8 cellular contexts compared by ENCODE assay signal in genomic region chr4:38310446-38311043, GRCh38.
DNase-seq lines count a peak whose midpoint lies in the region; ATAC-seq, FAIRE-seq and TF ChIP-seq lines count a peak whose summit lies in the region.

No MANE protein-coding gene starts in this region.

- intact Hi-C loops in spleen (cut with DNase I; ENCODE audit: low total_unique reads) = loop anchor here (10.0 kb wide), 1 partner anchor 126 kb away; no protein-coding TSS in a partner anchor
- intact Hi-C loops in kidney (cut with DNase I) = no loop called here

- peak overlapping the region; percentile 66 to 82 for H3K4me3 Mint-ChIP-seq in activated T-cell treated with anti-CD3 and anti-CD28 coated beads, Interleukin-2, amount 50 U/mL, for 72 hours

- H3K27me3 ChIP-seq in spleen (replicated peaks in 1 of 7) = no peaks in the 10 kb centered on the region

- H3K9me3 ChIP-seq in spleen (no peaks in the 10 kb centered on the region), kidney (ENCODE audit: control insufficient read depth in 1 of 2, low read length in 2 of 2) (no peaks in the 10 kb centered on the region)

- peaks cover 75% of the 10 kb centered on the region for H3K4me1 Mint-ChIP-seq in activated T-cell treated with anti-CD3 and anti-CD28 coated beads, Interleukin-2, amount 50 U/mL, for 72 hours (ENCODE audit: low read depth)

- ATAC-seq in GM21360 (IDR thresholded peaks at IDR 0.05; ENCODE audit: unreplicated experiment) (peak; percentile 81), HG03558 (IDR thresholded peaks at IDR 0.05; ENCODE audit: extremely low read depth, unreplicated experiment) (peak; percentile 82)
- ATAC-seq in activated T-cell treated with anti-CD3 and anti-CD28 coated beads, Interleukin-2, amount 50 U/mL, for 72 hours (replicated peaks in 1 of 2) = peak; percentile 87 to 90

- TF ChIP-seq POLR2A in spleen (IDR thresholded peaks at IDR 0.05) = no peak

- peaks cover 2 to 5% of the 10 kb centered on the region in 2 donors for H3K36me3 Mint-ChIP-seq in activated T-cell treated with anti-CD3 and anti-CD28 coated beads, Interleukin-2, amount 50 U/mL, for 72 hours (ENCODE audit: insufficient read depth in 2 of 2)

- H3K9ac ChIP-seq in kidney (ENCODE audit: low read length in 2 of 2) = no peak overlapping the region

- H3K36me3 ChIP-seq in spleen = no peaks in the 10 kb centered on the region
- H3K36me3 ChIP-seq in kidney (ENCODE audit: control insufficient read depth in 1 of 2, insufficient read depth in 2 of 2, low read length in 2 of 2) = no peaks in the 10 kb centered on the region

- H3K4me3 ChIP-seq in spleen (no peak overlapping the region), kidney (ENCODE audit: low read length in 2 of 2) (no peak overlapping the region)

- peak overlapping the region in 7 of 8 donors; percentile 5 to 76 (median 61) for H3K27ac ChIP-seq in spleen
- no peak overlapping the region for H3K27ac ChIP-seq in kidney (ENCODE audit: low read depth in 2 of 2, low read length in 2 of 2)

- TF ChIP-seq CTCF in spleen (IDR thresholded peaks at IDR 0.05 in 8 of 11, conservative IDR thresholded peaks at IDR 0.05 in 3 of 11) (no peak), kidney (IDR thresholded peaks at IDR 0.05; ENCODE audit: borderline replicate concordance, extremely low read depth, insufficient read depth) (no peak)

- H3K9me3 Mint-ChIP-seq in activated T-cell treated with anti-CD3 and anti-CD28 coated beads, Interleukin-2, amount 50 U/mL, for 72 hours = peaks cover 2 to 3% of the 10 kb centered on the region in 2 donors

- WGBS in spleen, 5 donors = 34 to 52% (median 41%) methylated on average over 3 to 4 of the region's 4 CpGs

- peaks cover 17 to 51% (median 34%) of the 10 kb centered on the region in 6 donors for H3K4me1 ChIP-seq in spleen
- no peaks in the 10 kb centered on the region for H3K4me1 ChIP-seq in kidney (ENCODE audit: control insufficient read depth in 1 of 2, insufficient read depth in 1 of 2, low read depth in 1 of 2, low read length in 2 of 2)

- H3K27me3 Mint-ChIP-seq in activated T-cell treated with anti-CD3 and anti-CD28 coated beads, Interleukin-2, amount 50 U/mL, for 72 hours (ENCODE audit: low read depth) = peaks cover 26% of the 10 kb centered on the region

- peak; percentile 81 to 82 for DNase-seq in activated T-cell treated with anti-CD3 and anti-CD28 coated beads, Interleukin-2, amount 50 U/mL, for 72 hours
- DNase-seq in spleen = no peak
- no peak for DNase-seq in NCI-H82 (lab: John Stamatoyannopoulos, UW)
- no peak for DNase-seq in mucosa of gallbladder (ENCODE audit: low spot score)
- no peak for DNase-seq in kidney
- no peak for DNase-seq in NCI-H2107 treated with DMSO at 0.1 percent for 48 hours (lab: John Stamatoyannopoulos, UW; ENCODE audit: unreplicated experiment)

- no peak for FAIRE-seq in kidney (lab: Jason Lieb, UNC)

- peak overlapping the region; percentile 61 for H3K27ac Mint-ChIP-seq in activated T-cell treated with anti-CD3 and anti-CD28 coated beads, Interleukin-2, amount 50 U/mL, for 72 hours

Comparison
In these comparisons a context has a peak if more than half of its experiments do, and no peak if none do; other contexts are left out.
1. DNase-seq: peak in activated T-cell treated with anti-CD3 and anti-CD28 coated beads, Interleukin-2, amount 50 U/mL, for 72 hours (2 of 2); none in spleen (single experiment), NCI-H82 (single experiment), mucosa of gallbladder (single experiment), kidney (single experiment) and NCI-H2107 treated with DMSO at 0.1 percent for 48 hours (single experiment).
2. H3K27ac ChIP-seq: peak in spleen (7 of 8); none in kidney (0 of 2).
3. Peak in every context shown above with its lines, with median percentiles within 50 percentile points of each other: ATAC-seq.